21 cellular contexts compared by ENCODE assay signal in genomic region chr5:107232793-107233192, GRCh38.
"Had no signal": no experiment of that assay in that cellular context is flagged by ENCODE, and none has a peak within 500 bp of the region (broad histone marks: within the 10 kb centered on the region; RNA-seq: fewer than 3 reads in every experiment).

No MANE protein-coding gene starts in this region.

- DNase-seq: cortex of kidney; dorsolateral prefrontal cortex; effector memory CD4-positive, alpha-beta T cell; heart right ventricle; hypothalamus; kidney glomerular epithelial cell; mammary epithelial cell; mucosa of descending colon; naive thymus-derived CD8-positive, alpha-beta T cell; psoas muscle; retina; right lobe of liver; spleen; stimulated activated CD4-positive, alpha-beta T cell treated with anti-CD3 and anti-CD28 coated beads, Interleukin-15, amount 100 ng/mL, for 24 hours; stimulated activated CD4-positive, alpha-beta T cell treated with anti-CD3 and anti-CD28 coated beads, Interleukin-1b, Interleukin-23, amount 100 ng/mL, for 48 hours; stimulated activated CD4-positive, alpha-beta T cell treated with anti-CD3 and anti-CD28 coated beads, Interleukin-4, amount 100 ng/mL, for 24 hours; stimulated activated naive CD8-positive, alpha-beta T cell treated with anti-CD3 and anti-CD28 coated beads, Interleukin-15, amount 100 ng/mL, for 72 hours; testis had no signal

- H3K4me1 ChIP-seq: heart right ventricle, psoas muscle, right lobe of liver, spleen, testis, tibial nerve had no signal

- H3K4me3 ChIP-seq: dorsolateral prefrontal cortex, heart right ventricle, mucosa of descending colon, psoas muscle, right lobe of liver, spleen, testis, tibial nerve had no signal

- H3K27ac Mint-ChIP-seq: naive thymus-derived CD8-positive, alpha-beta T cell; stimulated activated memory B cell treated with anti-CD40 and anti-IgM and Interleukin-4, amounts not matched to agents 10 μg/mL and 1 μg/mL and 100 μg/mL, for 72 hours; stimulated activated naive CD8-positive, alpha-beta T cell treated with anti-CD3 and anti-CD28 coated beads, Interleukin-15, amount 100 ng/mL, for 72 hours had no signal

- H3K27me3 ChIP-seq: dorsolateral prefrontal cortex, heart right ventricle, neutrophil, right lobe of liver, spleen, testis, tibial nerve had no signal

- H3K9me3 Mint-ChIP-seq: stimulated activated memory B cell treated with anti-CD40 and anti-IgM and Interleukin-4, amounts not matched to agents 10 μg/mL and 1 μg/mL and 100 μg/mL, for 72 hours; stimulated activated naive CD8-positive, alpha-beta T cell treated with anti-CD3 and anti-CD28 coated beads, Interleukin-15, amount 100 ng/mL, for 72 hours had no signal

- H3K4me3 Mint-ChIP-seq: naive thymus-derived CD8-positive, alpha-beta T cell; stimulated activated memory B cell treated with anti-CD40 and anti-IgM and Interleukin-4, amounts not matched to agents 10 μg/mL and 1 μg/mL and 100 μg/mL, for 72 hours; stimulated activated naive CD8-positive, alpha-beta T cell treated with anti-CD3 and anti-CD28 coated beads, Interleukin-15, amount 100 ng/mL, for 72 hours had no signal

- H3K27me3 Mint-ChIP-seq: stimulated activated memory B cell treated with anti-CD40 and anti-IgM and Interleukin-4, amounts not matched to agents 10 μg/mL and 1 μg/mL and 100 μg/mL, for 72 hours; stimulated activated naive CD8-positive, alpha-beta T cell treated with anti-CD3 and anti-CD28 coated beads, Interleukin-15, amount 100 ng/mL, for 72 hours had no signal

- H3K4me1 Mint-ChIP-seq: naive thymus-derived CD8-positive, alpha-beta T cell; stimulated activated memory B cell treated with anti-CD40 and anti-IgM and Interleukin-4, amounts not matched to agents 10 μg/mL and 1 μg/mL and 100 μg/mL, for 72 hours; stimulated activated naive CD8-positive, alpha-beta T cell treated with anti-CD3 and anti-CD28 coated beads, Interleukin-15, amount 100 ng/mL, for 72 hours had no signal

- H3K9me3 ChIP-seq: heart right ventricle, mucosa of descending colon, neutrophil, psoas muscle, right lobe of liver, spleen, testis, tibial nerve had no signal

- H3K36me3 Mint-ChIP-seq: naive thymus-derived CD8-positive, alpha-beta T cell; stimulated activated memory B cell treated with anti-CD40 and anti-IgM and Interleukin-4, amounts not matched to agents 10 μg/mL and 1 μg/mL and 100 μg/mL, for 72 hours had no signal

- H3K36me3 ChIP-seq: heart right ventricle, neutrophil, right lobe of liver, spleen, tibial nerve had no signal
